ENCODE assay signal across 13 cellular contexts in genomic region chr9:4937436-4937835, GRCh38. TPM values are rescaled to one million over a fixed set of nuclear protein-coding genes. Genes with fewer than 3 reads are reported as not detected.
DNase-seq lines count a peak whose midpoint lies in the region; ATAC-seq lines count a peak whose summit lies in the region.
"Had no signal": no experiment of that assay in that cellular context is flagged by ENCODE, and none has a peak within 500 bp of the region (broad histone marks: within the 10 kb centered on the region; RNA-seq: fewer than 3 reads in every experiment).

No MANE protein-coding gene starts in this region.

- H3K36me3 Mint-ChIP-seq in activated naive CD4-positive, alpha-beta T cell treated with anti-CD3 and anti-CD28 coated beads for 36 hours (ENCODE audit: low read depth), result no peaks in the 10 kb centered on the region
- no peaks in the 10 kb centered on the region for H3K36me3 Mint-ChIP-seq in dendritic cell treated with granulocyte-macrophage colony-stimulating factor and Interleukin-4, amounts not matched to agents 40 ng/mL and 50 ng/mL, for 4 days (ENCODE audit: low read depth)
- H3K36me3 Mint-ChIP-seq in stimulated activated naive CD8-positive, alpha-beta T cell treated with anti-CD3 and anti-CD28 coated beads, Interleukin-15, Interleukin-2, amounts not matched to agents 100 ng/mL and 50 ng/mL, for 24 hours (ENCODE audit: low read depth), result no peaks in the 10 kb centered on the region

- DNase-seq in activated naive CD4-positive, alpha-beta T cell treated with anti-CD3 and anti-CD28 coated beads for 36 hours, result peak; percentile 42
- no peak for DNase-seq in activated naive CD4-positive, alpha-beta T cell (lab: John Stamatoyannopoulos, UW)
- DNase-seq in OCI-M1 (lab: John Stamatoyannopoulos, UW) (peak; percentile 99), dermis blood vessel endothelial cell (no peak)
- DNase-seq: caudate nucleus, DMS153, MG63, mucosa of descending colon, tibial artery had no signal

- no peaks in the 10 kb centered on the region for H3K9me3 Mint-ChIP-seq in activated naive CD4-positive, alpha-beta T cell treated with anti-CD3 and anti-CD28 coated beads for 36 hours
- H3K9me3 Mint-ChIP-seq in dendritic cell treated with granulocyte-macrophage colony-stimulating factor and Interleukin-4, amounts not matched to agents 40 ng/mL and 50 ng/mL, for 4 days, result no peaks in the 10 kb centered on the region
- H3K9me3 Mint-ChIP-seq in stimulated activated naive CD8-positive, alpha-beta T cell treated with anti-CD3 and anti-CD28 coated beads, Interleukin-15, Interleukin-2, amounts not matched to agents 100 ng/mL and 50 ng/mL, for 24 hours, result no peaks in the 10 kb centered on the region

- no peaks in the 10 kb centered on the region for H3K27me3 Mint-ChIP-seq in activated naive CD4-positive, alpha-beta T cell treated with anti-CD3 and anti-CD28 coated beads for 36 hours (ENCODE audit: low read depth)
- no peaks in the 10 kb centered on the region for H3K27me3 Mint-ChIP-seq in dendritic cell treated with granulocyte-macrophage colony-stimulating factor and Interleukin-4, amounts not matched to agents 40 ng/mL and 50 ng/mL, for 4 days
- no peaks in the 10 kb centered on the region for H3K27me3 Mint-ChIP-seq in stimulated activated naive CD8-positive, alpha-beta T cell treated with anti-CD3 and anti-CD28 coated beads, Interleukin-15, Interleukin-2, amounts not matched to agents 100 ng/mL and 50 ng/mL, for 24 hours

- ATAC-seq in HG02938 (IDR thresholded peaks at IDR 0.05; ENCODE audit: unreplicated experiment), result no peak
- no peak for ATAC-seq in HG02623 (IDR thresholded peaks at IDR 0.05; ENCODE audit: unreplicated experiment)
- ATAC-seq: mucosa of descending colon had no signal

- H3K27ac Mint-ChIP-seq in activated naive CD4-positive, alpha-beta T cell treated with anti-CD3 and anti-CD28 coated beads for 36 hours, result peak overlapping the region; percentile 98
- peak overlapping the region; percentile 72 for H3K27ac Mint-ChIP-seq in dendritic cell treated with granulocyte-macrophage colony-stimulating factor and Interleukin-4, amounts not matched to agents 40 ng/mL and 50 ng/mL, for 4 days
- H3K27ac Mint-ChIP-seq in stimulated activated naive CD8-positive, alpha-beta T cell treated with anti-CD3 and anti-CD28 coated beads, Interleukin-15, Interleukin-2, amounts not matched to agents 100 ng/mL and 50 ng/mL, for 24 hours, result peak overlapping the region; percentile 94

- intact Hi-C loops in activated naive CD4-positive, alpha-beta T cell treated with anti-CD3 and anti-CD28 coated beads for 36 hours (cut with micrococcal nuclease), result loop anchor here (1.0 to 5.0 kb wide), 7 partner anchors 43 to 691 kb away; partner anchors contain the start of genes PLGRKT, PLPP6, RCL1 and RIC1
- intact Hi-C loops in dendritic cell treated with granulocyte-macrophage colony-stimulating factor and Interleukin-4, amounts not matched to agents 40 ng/mL and 50 ng/mL, for 4 days (cut with micrococcal nuclease), result loop anchor here (2.0 to 5.0 kb wide), 3 partner anchors 43 to 259 kb away; partner anchors contain the start of gene CDC37L1

- peak overlapping the region; percentile 59 for H3K4me3 Mint-ChIP-seq in activated naive CD4-positive, alpha-beta T cell treated with anti-CD3 and anti-CD28 coated beads for 36 hours
- H3K4me3 Mint-ChIP-seq in dendritic cell treated with granulocyte-macrophage colony-stimulating factor and Interleukin-4, amounts not matched to agents 40 ng/mL and 50 ng/mL, for 4 days, result no peak overlapping the region
- peak overlapping the region; percentile 70 for H3K4me3 Mint-ChIP-seq in stimulated activated naive CD8-positive, alpha-beta T cell treated with anti-CD3 and anti-CD28 coated beads, Interleukin-15, Interleukin-2, amounts not matched to agents 100 ng/mL and 50 ng/mL, for 24 hours

- peaks cover 65% of the 10 kb centered on the region for H3K4me1 Mint-ChIP-seq in activated naive CD4-positive, alpha-beta T cell treated with anti-CD3 and anti-CD28 coated beads for 36 hours (ENCODE audit: low read depth)
- peaks cover 60% of the 10 kb centered on the region for H3K4me1 Mint-ChIP-seq in dendritic cell treated with granulocyte-macrophage colony-stimulating factor and Interleukin-4, amounts not matched to agents 40 ng/mL and 50 ng/mL, for 4 days (ENCODE audit: low read depth)
- H3K4me1 Mint-ChIP-seq in stimulated activated naive CD8-positive, alpha-beta T cell treated with anti-CD3 and anti-CD28 coated beads, Interleukin-15, Interleukin-2, amounts not matched to agents 100 ng/mL and 50 ng/mL, for 24 hours (ENCODE audit: low read depth), result peaks cover 72% of the 10 kb centered on the region

- CTCF ChIA-PET in activated naive CD4-positive, alpha-beta T cell treated with anti-CD3 and anti-CD28 coated beads for 36 hours (lab: Charles Lee), result interaction anchor here (0.6 to 3.6 kb wide), 3 partner anchors 14 to 178 kb away, joined by 3 to 13 read pairs (median 4); partner anchors contain the start of gene JAK2

RNA-seq across cellular contexts. Expression of gene JAK2, which starts 47.6 kb away (rescaled TPM):
- total RNA-seq in activated naive CD4-positive, alpha-beta T cell treated with anti-CD3 and anti-CD28 coated beads for 36 hours, result 10 to 100 TPM; 46.8 to 51.0 TPM
- 8.2 TPM in 2 replicates for total RNA-seq in dermis blood vessel endothelial cell

Comparison
In these comparisons a context has a peak if more than half of its experiments do, and no peak if none do; other contexts are left out.
1. DNase-seq: peak in activated naive CD4-positive, alpha-beta T cell treated with anti-CD3 and anti-CD28 coated beads for 36 hours (single experiment) and OCI-M1 (single experiment); none in activated naive CD4-positive, alpha-beta T cell (0 of 4) and dermis blood vessel endothelial cell (single experiment).
2. Peak in every context shown above with its lines, with median percentiles within 50 percentile points of each other: H3K27ac Mint-ChIP-seq.